In genomic region chr1:27298632-27299384, GRCh38 we compare ENCODE assay signal across 11 cellular contexts. TPM values are rescaled to one million over a fixed set of nuclear protein-coding genes. Genes with fewer than 3 reads are reported as not detected.
DNase-seq lines count a peak whose midpoint lies in the region; ATAC-seq and TF ChIP-seq lines count a peak whose summit lies in the region.
"Had no signal": no experiment of that assay in that cellular context is flagged by ENCODE, and none has a peak within 500 bp of the region (broad histone marks: within the 10 kb centered on the region; RNA-seq: fewer than 3 reads in every experiment).

No MANE protein-coding gene starts in this region.

- H3K27me3 ChIP-seq in right atrium auricular region (no peaks in the 10 kb centered on the region), neuronal stem cell (ENCODE audit: control insufficient read depth in 3 of 3, insufficient read depth in 3 of 3, low read depth in 1 of 3, low read length in 3 of 3) (no peaks in the 10 kb centered on the region)

- peak overlapping the region; percentile 74 for H3K27ac Mint-ChIP-seq in endothelial cell (ENCODE audit: unreplicated experiment)

- no peak overlapping the region for H2BK12ac ChIP-seq in neuronal stem cell (ENCODE audit: low read length)

- H2BK15ac ChIP-seq in neuronal stem cell (ENCODE audit: low read length): no peak overlapping the region

- no peak overlapping the region for H3K23ac ChIP-seq in neuronal stem cell (ENCODE audit: low read depth, low read length, poor library complexity)

- TF ChIP-seq CTCF in right atrium auricular region (IDR thresholded peaks at IDR 0.05): no peak
- no peak for TF ChIP-seq CTCF in endothelial cell (IDR thresholded peaks at IDR 0.05; ENCODE audit: unreplicated experiment)

- peak overlapping the region; percentile 76 for H3K4me3 Mint-ChIP-seq in endothelial cell (ENCODE audit: unreplicated experiment)
- H3K4me3 Mint-ChIP-seq: central memory CD8-positive, alpha-beta T cell had no signal

- DNase-seq in right atrium auricular region (ENCODE audit: low spot score) (no peak), left cardiac atrium (no peak), endothelial cell (ENCODE audit: low spot score) (no peak), neuronal stem cell (ENCODE audit: low spot score) (no peak), NCI-H1436 (lab: John Stamatoyannopoulos, UW) (no peak)
- DNase-seq in NK-92 treated with Interleukin-12 subunit alpha and Interleukin-12 subunit beta, amount 100 ng/mL, for 24 hours (lab: John Stamatoyannopoulos, UW): no peak
- DNase-seq: activated CD8-positive, alpha-beta memory T cell treated with anti-CD3 and anti-CD28 coated beads, Interleukin-2, amount 50 U/mL, for 4 hours; KBM-7 had no signal

- H3K4me1 Mint-ChIP-seq in endothelial cell (ENCODE audit: unreplicated experiment): peaks cover 12% of the 10 kb centered on the region

- no peaks in the 10 kb centered on the region for H3K9me3 Mint-ChIP-seq in endothelial cell (ENCODE audit: unreplicated experiment)
- H3K9me3 Mint-ChIP-seq: central memory CD8-positive, alpha-beta T cell had no signal

- H3K36me3 Mint-ChIP-seq in endothelial cell (ENCODE audit: low read depth, unreplicated experiment): peaks cover 20% of the 10 kb centered on the region

- no peak overlapping the region for H3K14ac ChIP-seq in neuronal stem cell (ENCODE audit: low read length)

- H3K9me3 ChIP-seq in right atrium auricular region (no peaks in the 10 kb centered on the region), neuronal stem cell (replicated peaks in 1 of 2; ENCODE audit: control insufficient read depth in 2 of 2, insufficient read depth in 1 of 2, low read depth in 1 of 2, low read length in 2 of 2) (peaks cover 0 to 2% of the 10 kb centered on the region in 2 donors)

- no peak overlapping the region for H2BK120ac ChIP-seq in neuronal stem cell (ENCODE audit: low read depth, low read length)

- peak overlapping the region; percentile 22 for H3K18ac ChIP-seq in neuronal stem cell (ENCODE audit: low read length)

- no peak overlapping the region for H2BK5ac ChIP-seq in neuronal stem cell (ENCODE audit: low read length)

- no peaks in the 10 kb centered on the region for H3K79me1 ChIP-seq in neuronal stem cell (ENCODE audit: low read depth, low read length)

- peak overlapping the region; percentile 58 for H2AFZ ChIP-seq in neuronal stem cell (ENCODE audit: low read length)

- no peak overlapping the region for H4K91ac ChIP-seq in neuronal stem cell (ENCODE audit: low read depth, low read length, poor library complexity)

- peaks cover 8% of the 10 kb centered on the region for H3K27me3 Mint-ChIP-seq in endothelial cell (ENCODE audit: unreplicated experiment)
- H3K27me3 Mint-ChIP-seq: central memory CD8-positive, alpha-beta T cell had no signal

- H3K27ac ChIP-seq in right atrium auricular region (peak overlapping the region; percentile 80 to 95), neuronal stem cell (replicated peaks; ENCODE audit: low read length) (peak overlapping the region; percentile 83)

- intact Hi-C loops in left cardiac atrium (cut with DNase I): loop anchor here in 1 of 2 donors (5.0 kb wide), 1 partner anchor 368 kb away; no protein-coding TSS in a partner anchor

- H3K4me1 ChIP-seq in right atrium auricular region (peaks cover 4 to 36% of the 10 kb centered on the region in 2 donors), neuronal stem cell (ENCODE audit: control insufficient read depth in 2 of 2, insufficient read depth in 1 of 2, low read depth in 1 of 2, low read length in 2 of 2) (peaks cover 28 to 29% of the 10 kb centered on the region in 2 donors)

- H3K4me3 ChIP-seq in right atrium auricular region (no peak overlapping the region), neuronal stem cell (ENCODE audit: low read length in 2 of 2) (no peak overlapping the region)

- no peak overlapping the region for H2AK5ac ChIP-seq in neuronal stem cell (ENCODE audit: low read depth, low read length)

- H3K36me3 ChIP-seq in right atrium auricular region: peaks cover 67% of the 10 kb centered on the region
- peaks cover 24 to 41% of the 10 kb centered on the region in 2 donors for H3K36me3 ChIP-seq in neuronal stem cell (replicated peaks in 1 of 2; ENCODE audit: control insufficient read depth in 2 of 2, insufficient read depth in 2 of 2, low read length in 2 of 2)

- ATAC-seq in left cardiac atrium (no peak), GM18502 (IDR thresholded peaks at IDR 0.05; ENCODE audit: poor library complexity, unreplicated experiment) (no peak), HG02798 (IDR thresholded peaks at IDR 0.05; ENCODE audit: poor library complexity, unreplicated experiment) (no peak)

- H3K4me2 ChIP-seq in neuronal stem cell (ENCODE audit: insufficient read depth, low read length, poor library complexity, severe bottlenecking): no peak overlapping the region

- no peak overlapping the region for H4K8ac ChIP-seq in neuronal stem cell (ENCODE audit: low read depth, low read length)

- no peak overlapping the region for H3K4ac ChIP-seq in neuronal stem cell (ENCODE audit: low read length)

- no CpG with 5 or more reads among the region's 8 CpGs for WGBS in neuronal stem cell (ENCODE audit: extremely low coverage in 2 of 2, insufficient read length in 2 of 2, insufficient replicate concordance in 1 of 2), 2 donors

- no peak overlapping the region for H3K9ac ChIP-seq in neuronal stem cell (ENCODE audit: low read depth, low read length, poor library complexity)

RNA-seq across cellular contexts. Expression of gene TMEM222, which starts 23.2 kb away (rescaled TPM):
- total RNA-seq in right atrium auricular region (10 to 100 TPM; 13.6 to 24.3 TPM), left cardiac atrium (10 to 100 TPM; 20.7 to 29.2 TPM), endothelial cell (ENCODE audit: unreplicated experiment) (43.5 TPM)
- polyA plus RNA-seq in neuronal stem cell (2013, experiment 1 of 2): 23.9 TPM
- 22.3 TPM for polyA plus RNA-seq in neuronal stem cell (2013, experiment 2 of 2)

RNA-seq across cellular contexts. Expression of gene SYTL1, which starts 43.0 kb away (rescaled TPM):
- total RNA-seq in right atrium auricular region (1 to 10 TPM; 1.3 to 1.8 TPM), left cardiac atrium (1 to 10 TPM in 1 of 2 donors, under 1 TPM in 1; 0.81 to 2.4 TPM), endothelial cell (ENCODE audit: unreplicated experiment) (1.3 TPM)
- polyA plus RNA-seq in neuronal stem cell (2013, experiment 1 of 2): 8.5 TPM
- 8.0 TPM for polyA plus RNA-seq in neuronal stem cell (2013, experiment 2 of 2)
